Comparison of ENCODE assay signal across 28 cellular contexts in the genomic region with DNA sequence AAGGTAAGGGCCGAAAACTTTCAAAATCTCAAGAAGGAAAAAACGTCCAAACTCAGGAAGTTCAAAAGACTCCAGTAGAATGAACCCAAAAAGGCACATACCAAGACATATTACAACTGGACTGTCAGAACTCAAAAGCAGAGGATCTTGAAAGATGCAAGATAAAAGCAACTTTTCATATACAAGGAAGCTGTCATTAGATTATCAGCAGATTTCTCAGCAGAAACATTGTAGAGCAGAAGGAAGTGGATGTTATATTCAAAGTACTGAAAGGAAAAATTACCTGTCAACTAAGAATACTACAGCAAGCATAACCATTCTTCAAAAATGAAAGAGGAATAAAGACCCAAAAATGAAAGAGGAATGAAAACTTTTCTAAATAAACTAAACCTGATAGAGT.
"Had no signal": no experiment of that assay in that cellular context is flagged by ENCODE, and none has a peak within 500 bp of the region (broad histone marks: within the 10 kb centered on the region; RNA-seq: fewer than 3 reads in every experiment).

No MANE protein-coding gene starts in this region.

- H3K4me1 ChIP-seq: stomach, suprapubic skin, testis, thyroid gland, tibial artery, tibial nerve, transverse colon, upper lobe of left lung, upper lobe of right lung, uterus, vagina had no signal

- H3K27me3 ChIP-seq: stomach, suprapubic skin, testis, thyroid gland, tibial artery, tibial nerve, transverse colon, upper lobe of left lung, upper lobe of right lung, uterus, vagina had no signal

- H3K4me3 Mint-ChIP-seq: stimulated activated effector memory CD8-positive, alpha-beta T cell treated with anti-CD3 and anti-CD28 coated beads, Interleukin-12 subunit alpha, Interleukin-12 subunit beta, amount 100 ng/mL, for 72 hours; stimulated activated memory B cell treated with anti-CD40 and anti-IgM and Interleukin-4, amounts not matched to agents 10 μg/mL and 1 μg/mL and 100 μg/mL, for 72 hours; stimulated activated naive B cell treated with anti-CD40 and anti-IgM and Interleukin-4, amounts not matched to agents 10 μg/mL and 1 μg/mL and 100 μg/mL, for 72 hours; stimulated activated naive CD8-positive, alpha-beta T cell treated with anti-CD3 and anti-CD28 coated beads, Interleukin-15, amount 100 ng/mL, for 72 hours; stimulated activated naive CD8-positive, alpha-beta T cell treated with anti-CD3 and anti-CD28 coated beads, Interleukin-15, Interleukin-2, amounts not matched to agents 100 ng/mL and 50 ng/mL, for 24 hours; type B pancreatic cell had no signal

- H3K27ac Mint-ChIP-seq: stimulated activated effector memory CD8-positive, alpha-beta T cell treated with anti-CD3 and anti-CD28 coated beads, Interleukin-12 subunit alpha, Interleukin-12 subunit beta, amount 100 ng/mL, for 72 hours; stimulated activated memory B cell treated with anti-CD40 and anti-IgM and Interleukin-4, amounts not matched to agents 10 μg/mL and 1 μg/mL and 100 μg/mL, for 72 hours; stimulated activated naive B cell treated with anti-CD40 and anti-IgM and Interleukin-4, amounts not matched to agents 10 μg/mL and 1 μg/mL and 100 μg/mL, for 72 hours; stimulated activated naive CD8-positive, alpha-beta T cell treated with anti-CD3 and anti-CD28 coated beads, Interleukin-15, amount 100 ng/mL, for 72 hours; stimulated activated naive CD8-positive, alpha-beta T cell treated with anti-CD3 and anti-CD28 coated beads, Interleukin-15, Interleukin-2, amounts not matched to agents 100 ng/mL and 50 ng/mL, for 24 hours; type B pancreatic cell had no signal

- H3K27me3 Mint-ChIP-seq: stimulated activated memory B cell treated with anti-CD40 and anti-IgM and Interleukin-4, amounts not matched to agents 10 μg/mL and 1 μg/mL and 100 μg/mL, for 72 hours; stimulated activated naive B cell treated with anti-CD40 and anti-IgM and Interleukin-4, amounts not matched to agents 10 μg/mL and 1 μg/mL and 100 μg/mL, for 72 hours; stimulated activated naive CD8-positive, alpha-beta T cell treated with anti-CD3 and anti-CD28 coated beads, Interleukin-15, amount 100 ng/mL, for 72 hours; stimulated activated naive CD8-positive, alpha-beta T cell treated with anti-CD3 and anti-CD28 coated beads, Interleukin-15, Interleukin-2, amounts not matched to agents 100 ng/mL and 50 ng/mL, for 24 hours; type B pancreatic cell had no signal

- H3K4me1 Mint-ChIP-seq: stimulated activated effector memory CD8-positive, alpha-beta T cell treated with anti-CD3 and anti-CD28 coated beads, Interleukin-12 subunit alpha, Interleukin-12 subunit beta, amount 100 ng/mL, for 72 hours; stimulated activated memory B cell treated with anti-CD40 and anti-IgM and Interleukin-4, amounts not matched to agents 10 μg/mL and 1 μg/mL and 100 μg/mL, for 72 hours; stimulated activated naive B cell treated with anti-CD40 and anti-IgM and Interleukin-4, amounts not matched to agents 10 μg/mL and 1 μg/mL and 100 μg/mL, for 72 hours; stimulated activated naive CD8-positive, alpha-beta T cell treated with anti-CD3 and anti-CD28 coated beads, Interleukin-15, amount 100 ng/mL, for 72 hours had no signal

- H3K36me3 Mint-ChIP-seq: stimulated activated effector memory CD8-positive, alpha-beta T cell treated with anti-CD3 and anti-CD28 coated beads, Interleukin-12 subunit alpha, Interleukin-12 subunit beta, amount 100 ng/mL, for 72 hours; stimulated activated memory B cell treated with anti-CD40 and anti-IgM and Interleukin-4, amounts not matched to agents 10 μg/mL and 1 μg/mL and 100 μg/mL, for 72 hours; stimulated activated naive B cell treated with anti-CD40 and anti-IgM and Interleukin-4, amounts not matched to agents 10 μg/mL and 1 μg/mL and 100 μg/mL, for 72 hours; type B pancreatic cell had no signal

- H3K9me3 ChIP-seq: suprapubic skin, testis, thyroid gland, transverse colon, upper lobe of left lung, upper lobe of right lung, uterus, vagina had no signal

- FAIRE-seq: urothelium cell line had no signal

- H3K4me3 ChIP-seq: stomach, suprapubic skin, testis, thoracic aorta, thyroid gland, tibial artery, tibial nerve, transverse colon, upper lobe of left lung, upper lobe of right lung, uterus, vagina had no signal

- DNase-seq: stimulated activated CD4-positive, alpha-beta T cell treated with anti-CD3 and anti-CD28 coated beads, Interleukin-2, amount 100 ng/mL, for 48 hours; stimulated activated CD4-positive, alpha-beta T cell treated with anti-CD3 and anti-CD28 coated beads, Interleukin-4, amount 100 ng/mL, for 1 hour; stimulated activated CD4-positive, alpha-beta T cell treated with anti-CD3 and anti-CD28 coated beads, Interleukin-4, amount 100 ng/mL, for 24 hours; stimulated activated CD4-positive, alpha-beta T cell treated with anti-CD3 and anti-CD28 coated beads, Interleukin-4, amount 100 ng/mL, for 4 hours; stimulated activated CD8-positive, alpha-beta memory T cell treated with anti-CD3 and anti-CD28 coated beads, Interleukin-4, amount 100 ng/mL, for 48 hours; stimulated activated naive B cell treated with anti-CD40 and anti-IgM and Interleukin-4, amounts not matched to agents 10 μg/mL and 1 μg/mL and 100 μg/mL, for 72 hours; stimulated activated naive CD4-positive, alpha-beta T cell; stimulated activated naive CD4-positive, alpha-beta T cell treated with Interleukin-2 at 50 U/mL for 16 hours; stimulated activated naive CD8-positive, alpha-beta T cell treated with anti-CD3 and anti-CD28 coated beads, Interleukin-15, amount 100 ng/mL, for 72 hours; stimulated activated naive CD8-positive, alpha-beta T cell treated with anti-CD3 and anti-CD28 coated beads, Interleukin-15, Interleukin-2, amounts not matched to agents 100 U/mL and 50 U/mL, for 24 hours; stomach; substantia nigra; testis; thyroid gland; tibial artery; transverse colon; upper lobe of left lung; upper lobe of right lung; uterus had no signal

- ATAC-seq: stimulated activated effector memory CD8-positive, alpha-beta T cell treated with anti-CD3 and anti-CD28 coated beads, Interleukin-12 subunit alpha, Interleukin-12 subunit beta, amount 100 ng/mL, for 72 hours; stimulated activated memory B cell treated with anti-CD40 and anti-IgM and Interleukin-4, amounts not matched to agents 10 μg/mL and 1 μg/mL and 100 μg/mL, for 72 hours; stimulated activated naive B cell treated with anti-CD40 and anti-IgM and Interleukin-4, amounts not matched to agents 10 μg/mL and 1 μg/mL and 100 μg/mL, for 72 hours; stimulated activated naive CD8-positive, alpha-beta T cell treated with anti-CD3 and anti-CD28 coated beads, Interleukin-15, amount 100 ng/mL, for 72 hours; stimulated activated naive CD8-positive, alpha-beta T cell treated with anti-CD3 and anti-CD28 coated beads, Interleukin-15, Interleukin-2, amounts not matched to agents 100 U/mL and 50 U/mL, for 24 hours; upper lobe of right lung had no signal

- H3K36me3 ChIP-seq: stomach, suprapubic skin, thoracic aorta, thyroid gland, tibial artery, tibial nerve, transverse colon, upper lobe of left lung, upper lobe of right lung, uterus, vagina had no signal

- H3K27ac ChIP-seq: stomach, suprapubic skin, testis, thoracic aorta, thyroid gland, tibial artery, tibial nerve, transverse colon, upper lobe of left lung, upper lobe of right lung, uterus, vagina had no signal
